ENCODE assay signal across 23 cellular contexts in genomic region chr17:49976163-49976827, GRCh38. TPM values are rescaled to one million over a fixed set of nuclear protein-coding genes. Genes with fewer than 3 reads are reported as not detected.
DNase-seq lines count a peak whose midpoint lies in the region; ATAC-seq and TF ChIP-seq lines count a peak whose summit lies in the region.
"Had no signal": no experiment of that assay in that cellular context is flagged by ENCODE, and none has a peak within 500 bp of the region (broad histone marks: within the 10 kb centered on the region; RNA-seq: fewer than 3 reads in every experiment).

No MANE protein-coding gene starts in this region.

- CTCF ChIA-PET in activated CD8-positive, alpha-beta T cell treated with anti-CD3 and anti-CD28 coated beads for 36 hours (lab: Charles Lee): interaction anchor here (0.8 to 14.6 kb wide), 4 partner anchors 10 to 96 kb away, joined by 3 to 140 read pairs (median 6); partner anchors contain the start of gene DLX3

- no peak overlapping the region for H2BK5ac ChIP-seq in neuronal stem cell (ENCODE audit: low read length)

- ATAC-seq in body of pancreas (peak; percentile 88), HG02763 (IDR thresholded peaks at IDR 0.05; ENCODE audit: unreplicated experiment) (no peak)
- no peak for ATAC-seq in activated CD8-positive, alpha-beta T cell treated with anti-CD3 and anti-CD28 coated beads for 36 hours
- ATAC-seq: activated CD8-positive, alpha-beta memory T cell treated with anti-CD3 and anti-CD28 coated beads, Interleukin-2, amount 10 ng/mL, durations not matched to agents 7 days and 5 days; heart left ventricle had no signal

- H3K27me3 Mint-ChIP-seq in activated CD8-positive, alpha-beta T cell treated with anti-CD3 and anti-CD28 coated beads for 36 hours: peaks cover 38% of the 10 kb centered on the region

- no peaks in the 10 kb centered on the region for H3K36me3 Mint-ChIP-seq in activated CD8-positive, alpha-beta T cell treated with anti-CD3 and anti-CD28 coated beads for 36 hours (ENCODE audit: low read depth)
- H3K36me3 Mint-ChIP-seq: activated CD8-positive, alpha-beta memory T cell treated with anti-CD3 and anti-CD28 coated beads, Interleukin-2, amount 10 ng/mL, durations not matched to agents 7 days and 5 days; activated naive CD8-positive, alpha-beta T cell treated with anti-CD3 and anti-CD28 coated beads, Interleukin-2, amount 10 ng/mL, durations not matched to agents 7 days and 5 days; immature natural killer cell had no signal

- H3K9me3 ChIP-seq in body of pancreas: no peaks in the 10 kb centered on the region
- H3K9me3 ChIP-seq in neuronal stem cell (replicated peaks in 1 of 2; ENCODE audit: control insufficient read depth in 2 of 2, insufficient read depth in 1 of 2, low read depth in 1 of 2, low read length in 2 of 2): no peaks in the 10 kb centered on the region
- H3K9me3 ChIP-seq: colonic mucosa, heart left ventricle, tibial nerve had no signal

- no peak overlapping the region for H4K8ac ChIP-seq in neuronal stem cell (ENCODE audit: low read depth, low read length)

- H3K14ac ChIP-seq in neuronal stem cell (ENCODE audit: low read length): no peak overlapping the region

- H3K9ac ChIP-seq in neuronal stem cell (ENCODE audit: low read depth, low read length, poor library complexity): no peak overlapping the region

- peaks cover 8% of the 10 kb centered on the region for H3K4me1 Mint-ChIP-seq in activated CD8-positive, alpha-beta T cell treated with anti-CD3 and anti-CD28 coated beads for 36 hours (ENCODE audit: low read depth)

- no peaks in the 10 kb centered on the region for H3K79me1 ChIP-seq in neuronal stem cell (ENCODE audit: low read depth, low read length)

- no peak overlapping the region for H2AFZ ChIP-seq in neuronal stem cell (ENCODE audit: low read length)

- H3K4me3 ChIP-seq in NB4 (ENCODE audit: low read depth, low read length) (no peak overlapping the region), body of pancreas (no peak overlapping the region), neuronal stem cell (ENCODE audit: low read length in 2 of 2) (no peak overlapping the region)
- H3K4me3 ChIP-seq: colonic mucosa, heart left ventricle, lung, tibial nerve had no signal

- H3K27ac Mint-ChIP-seq in activated CD8-positive, alpha-beta T cell treated with anti-CD3 and anti-CD28 coated beads for 36 hours: no peak overlapping the region
- H3K27ac Mint-ChIP-seq: activated CD8-positive, alpha-beta memory T cell treated with anti-CD3 and anti-CD28 coated beads, Interleukin-2, amount 10 ng/mL, durations not matched to agents 7 days and 5 days; activated naive CD8-positive, alpha-beta T cell treated with anti-CD3 and anti-CD28 coated beads, Interleukin-2, amount 10 ng/mL, durations not matched to agents 7 days and 5 days; immature natural killer cell; stimulated activated naive CD8-positive, alpha-beta T cell treated with anti-CD3 and anti-CD28 coated beads, Interleukin-15, Interleukin-2, amounts not matched to agents 100 ng/mL and 50 ng/mL, for 24 hours had no signal

- H3K23ac ChIP-seq in neuronal stem cell (ENCODE audit: low read depth, low read length, poor library complexity): no peak overlapping the region

- H2BK15ac ChIP-seq in neuronal stem cell (ENCODE audit: low read length): no peak overlapping the region

- H2BK12ac ChIP-seq in neuronal stem cell (ENCODE audit: low read length): no peak overlapping the region

- H3K9me3 Mint-ChIP-seq in activated CD8-positive, alpha-beta T cell treated with anti-CD3 and anti-CD28 coated beads for 36 hours: no peaks in the 10 kb centered on the region
- H3K9me3 Mint-ChIP-seq: activated naive CD8-positive, alpha-beta T cell treated with anti-CD3 and anti-CD28 coated beads, Interleukin-2, amount 10 ng/mL, durations not matched to agents 7 days and 5 days; stimulated activated naive CD8-positive, alpha-beta T cell treated with anti-CD3 and anti-CD28 coated beads, Interleukin-15, Interleukin-2, amounts not matched to agents 100 ng/mL and 50 ng/mL, for 24 hours had no signal

- H3K36me3 ChIP-seq in body of pancreas (replicated peaks in 1 of 2; ENCODE audit: insufficient read depth in 1 of 2, low read depth in 2 of 2) (no peaks in the 10 kb centered on the region), neuronal stem cell (replicated peaks in 1 of 2; ENCODE audit: control insufficient read depth in 2 of 2, insufficient read depth in 2 of 2, low read length in 2 of 2) (no peaks in the 10 kb centered on the region)
- H3K36me3 ChIP-seq: brain microvascular endothelial cell, colonic mucosa, heart left ventricle, tibial nerve had no signal

- WGBS in body of pancreas, 2 donors: 37 to 49% methylated on average over 5 of the region's 5 CpGs
- no CpG with 5 or more reads among the region's 5 CpGs for WGBS in neuronal stem cell (ENCODE audit: extremely low coverage in 2 of 2, insufficient read length in 2 of 2, insufficient replicate concordance in 1 of 2), 2 donors

- H3K4me1 ChIP-seq in body of pancreas (peaks cover 23% of the 10 kb centered on the region), neuronal stem cell (ENCODE audit: control insufficient read depth in 2 of 2, insufficient read depth in 1 of 2, low read depth in 1 of 2, low read length in 2 of 2) (peaks cover 0 to 22% of the 10 kb centered on the region in 2 donors)
- H3K4me1 ChIP-seq: colonic mucosa had no signal

- DNase-seq in H4 (ENCODE audit: low spot score) (peak; percentile 63), NB4 (ENCODE audit: low read depth) (peak; percentile 74), body of pancreas (peak; percentile 33 to 71 (median 62)), neuronal stem cell (ENCODE audit: low spot score) (no peak), NCI-H748 (lab: John Stamatoyannopoulos, UW; ENCODE audit: unreplicated experiment) (no peak)
- DNase-seq in activated CD8-positive, alpha-beta T cell treated with anti-CD3 and anti-CD28 coated beads for 36 hours: no peak
- DNase-seq: activated CD4-positive, alpha-beta T cell treated with anti-CD3 and anti-CD28 coated beads for 1 hour; activated CD8-positive, alpha-beta memory T cell treated with anti-CD3 and anti-CD28 coated beads, Interleukin-2, amount 10 ng/mL, durations not matched to agents 7 days and 5 days; activated naive CD8-positive, alpha-beta T cell treated with anti-CD3 and anti-CD28 coated beads, Interleukin-2, amount 10 ng/mL, durations not matched to agents 7 days and 5 days; brain microvascular endothelial cell; colonic mucosa; GOT3; immature natural killer cell; NCI-H1436; NCI-H2171 treated with DMSO at 0.1 percent for 48 hours; RPMI8226; stimulated activated CD4-positive, alpha-beta T cell treated with anti-CD3 and anti-CD28 coated beads, Interleukin-1b, Interleukin-23, amount 100 ng/mL, for 48 hours had no signal

- no peak overlapping the region for H2BK120ac ChIP-seq in neuronal stem cell (ENCODE audit: low read depth, low read length)

- intact Hi-C loops in body of pancreas (cut with DNase I): no loop called here
- intact Hi-C loops in activated CD8-positive, alpha-beta T cell treated with anti-CD3 and anti-CD28 coated beads for 36 hours (cut with micrococcal nuclease): no loop called here

- TF ChIP-seq POLR2A in NB4 (IDR thresholded peaks at IDR 0.05; ENCODE audit: extremely low read depth, insufficient read length) (no peak), body of pancreas (IDR thresholded peaks at IDR 0.05) (no peak)

- H3K4me3 Mint-ChIP-seq in activated CD8-positive, alpha-beta T cell treated with anti-CD3 and anti-CD28 coated beads for 36 hours: no peak overlapping the region
- H3K4me3 Mint-ChIP-seq: activated CD8-positive, alpha-beta memory T cell treated with anti-CD3 and anti-CD28 coated beads, Interleukin-2, amount 10 ng/mL, durations not matched to agents 7 days and 5 days; activated naive CD8-positive, alpha-beta T cell treated with anti-CD3 and anti-CD28 coated beads, Interleukin-2, amount 10 ng/mL, durations not matched to agents 7 days and 5 days; immature natural killer cell; stimulated activated naive CD8-positive, alpha-beta T cell treated with anti-CD3 and anti-CD28 coated beads, Interleukin-15, Interleukin-2, amounts not matched to agents 100 ng/mL and 50 ng/mL, for 24 hours had no signal

- no peak overlapping the region for H3K4ac ChIP-seq in neuronal stem cell (ENCODE audit: low read length)

- POLR2A ChIA-PET in activated CD8-positive, alpha-beta T cell treated with anti-CD3 and anti-CD28 coated beads for 36 hours (lab: Charles Lee): no interaction called here

- no peak overlapping the region for H4K91ac ChIP-seq in neuronal stem cell (ENCODE audit: low read depth, low read length, poor library complexity)

- peaks cover 0 to 20% of the 10 kb centered on the region in 2 donors for H3K27me3 ChIP-seq in body of pancreas
- H3K27me3 ChIP-seq in neuronal stem cell (ENCODE audit: control insufficient read depth in 3 of 3, insufficient read depth in 3 of 3, low read depth in 1 of 3, low read length in 3 of 3): peaks cover 25 to 98% (median 38%) of the 10 kb centered on the region in 3 experiments

- TF ChIP-seq CTCF in NB4 (IDR thresholded peaks at IDR 0.05; ENCODE audit: low read depth, low read length): no peak
- TF ChIP-seq CTCF in body of pancreas (IDR thresholded peaks at IDR 0.05): no peak
- TF ChIP-seq CTCF in activated CD8-positive, alpha-beta T cell treated with anti-CD3 and anti-CD28 coated beads for 36 hours (IDR thresholded peaks at IDR 0.05): no peak

- H3K27ac ChIP-seq in body of pancreas: peak overlapping the region in 3 of 4 donors; percentile 30 to 46 (median 44)
- H3K27ac ChIP-seq in neuronal stem cell (replicated peaks; ENCODE audit: low read length): no peak overlapping the region
- H3K27ac ChIP-seq: brain microvascular endothelial cell, colonic mucosa, heart left ventricle, HL-60, tibial nerve had no signal

- H2AK5ac ChIP-seq in neuronal stem cell (ENCODE audit: low read depth, low read length): peak overlapping the region; percentile 60

- peak overlapping the region; percentile 20 for H3K18ac ChIP-seq in neuronal stem cell (ENCODE audit: low read length)

- no peak overlapping the region for H3K4me2 ChIP-seq in neuronal stem cell (ENCODE audit: insufficient read depth, low read length, poor library complexity, severe bottlenecking)

RNA-seq across cellular contexts. Expression of gene DLX4, which starts 7.3 kb away (rescaled TPM):
- 0.49 and 1.6 TPM in 2 replicates for total RNA-seq in H4 (2014; rRNA removed; shearing (Covaris generic))
- not detected for total RNA-seq in body of pancreas
- polyA plus RNA-seq in neuronal stem cell (2013, experiment 1 of 2): 0.45 TPM
- 0.61 TPM for polyA plus RNA-seq in neuronal stem cell (2013, experiment 2 of 2)
- under 1 TPM; 0.43 to 0.81 TPM for total RNA-seq in activated CD8-positive, alpha-beta T cell treated with anti-CD3 and anti-CD28 coated beads for 36 hours
- total RNA-seq: tibial nerve had no signal

RNA-seq across cellular contexts. Expression of gene DLX3, which starts 18.7 kb away (rescaled TPM):
- total RNA-seq in H4 (2014; rRNA removed; shearing (Covaris generic)): 0.17 TPM in 1 of 2 replicates, not detected in the other
- not detected for total RNA-seq in body of pancreas
- 1.2 TPM for polyA plus RNA-seq in neuronal stem cell (2013, experiment 1 of 2)
- 1.1 TPM for polyA plus RNA-seq in neuronal stem cell (2013, experiment 2 of 2)
- total RNA-seq in activated CD8-positive, alpha-beta T cell treated with anti-CD3 and anti-CD28 coated beads for 36 hours: not detected
- total RNA-seq: activated CD8-positive, alpha-beta memory T cell treated with anti-CD3 and anti-CD28 coated beads, Interleukin-2, amount 10 ng/mL, durations not matched to agents 7 days and 5 days; activated naive CD8-positive, alpha-beta T cell treated with anti-CD3 and anti-CD28 coated beads, Interleukin-2, amount 10 ng/mL, durations not matched to agents 7 days and 5 days had no signal
- polyA plus RNA-seq: immature natural killer cell had no signal

Comparison
In these comparisons a context has a peak if more than half of its experiments do, and no peak if none do; other contexts are left out.
1. DNase-seq: peak in H4 (single experiment), NB4 (single experiment) and body of pancreas (4 of 4); none in neuronal stem cell (single experiment), NCI-H748 (single experiment) and activated CD8-positive, alpha-beta T cell treated with anti-CD3 and anti-CD28 coated beads for 36 hours (single experiment).